In the genomic region with DNA sequence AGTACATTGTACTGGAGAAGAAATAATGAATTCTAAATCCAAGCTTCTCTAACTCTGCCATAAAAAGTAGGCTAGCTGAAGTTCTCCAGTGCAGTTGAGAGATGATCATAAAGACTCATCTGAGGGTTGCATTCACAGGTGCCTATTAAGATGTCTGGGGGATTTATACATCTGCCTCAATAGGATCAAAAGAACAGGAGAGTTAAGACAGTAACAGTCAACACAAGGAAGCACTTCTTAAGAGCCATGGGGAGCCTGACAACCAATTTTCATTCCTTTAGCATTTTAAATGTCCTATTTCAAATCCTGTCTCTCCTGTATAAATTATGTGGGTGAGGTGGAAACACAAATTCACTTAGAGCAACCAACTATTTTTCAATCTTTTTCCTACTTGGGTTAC, we compare ENCODE assay signal across 22 cellular contexts.
"Had no signal": no experiment of that assay in that cellular context is flagged by ENCODE, and none has a peak within 500 bp of the region (broad histone marks: within the 10 kb centered on the region; RNA-seq: fewer than 3 reads in every experiment).

No MANE protein-coding gene starts in this region.

- H3K4me1 ChIP-seq: SJSA1 had no signal

- H3K4me3 Mint-ChIP-seq: IgD-negative memory B cell had no signal

- H3K27ac ChIP-seq: KMS-11, SJSA1, SK-N-MC had no signal

- H3K27me3 ChIP-seq: SJSA1 had no signal

- H3K27ac Mint-ChIP-seq: IgD-negative memory B cell had no signal

- H3K9me3 ChIP-seq: SJSA1 had no signal

- H3K4me3 ChIP-seq: K562, SJSA1, SK-N-MC had no signal

- H3K36me3 ChIP-seq: SJSA1 had no signal

- H3K9ac ChIP-seq: KMS-11 had no signal

- H3K36me3 Mint-ChIP-seq: IgD-negative memory B cell had no signal

- H3K27me3 Mint-ChIP-seq: IgD-negative memory B cell had no signal

- H3K4me2 ChIP-seq: KMS-11 had no signal

- H3K4me1 Mint-ChIP-seq: IgD-negative memory B cell had no signal

- DNase-seq: Kasumi-1, MM.1S, NCI-H1092 treated with DMSO at 0.1 percent for 48 hours, NCI-H1436, NCI-H187, NCI-H2029, NCI-H2081 treated with DMSO at 0.1 percent for 48 hours, NCI-H2171, NCI-H226, NCI-H446, NCI-H510A, NCI-H524 treated with DMSO at 0.1 percent for 48 hours, NCI-H69, NCI-H774, Right ventricle myocardium superior, RPMI8226, SIG-M5 had no signal
